ENCODE assay signal across 12 cellular contexts in the genomic region with DNA sequence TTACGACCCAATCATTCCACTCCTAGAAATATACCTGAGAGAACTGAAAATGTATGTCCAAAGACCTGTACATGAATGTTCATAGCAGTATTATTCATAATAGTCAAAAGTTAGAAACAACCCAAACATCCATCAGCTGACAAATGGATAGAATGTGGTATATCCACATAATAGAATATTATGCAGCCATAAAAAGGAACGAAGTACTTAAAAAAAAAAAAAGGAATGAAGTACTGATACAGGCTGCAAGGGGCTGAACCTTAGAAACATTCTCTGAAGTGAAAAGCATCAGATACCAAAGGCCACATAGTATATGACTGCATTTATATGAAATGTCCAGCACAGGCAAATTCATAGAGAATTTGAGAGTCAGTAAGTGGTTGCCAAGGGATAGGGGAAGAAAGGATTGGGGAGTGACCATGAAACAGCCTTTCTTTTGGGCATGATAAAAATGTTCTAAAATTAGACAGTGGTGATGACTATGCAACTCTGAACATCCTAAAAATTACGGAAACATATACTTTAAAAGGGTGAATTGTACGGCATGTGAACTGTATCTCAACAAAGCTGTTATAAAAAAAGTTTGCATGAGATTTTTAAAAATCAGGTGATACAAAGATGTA. TPM values are rescaled to one million over a fixed set of nuclear protein-coding genes. Genes with fewer than 3 reads are reported as not detected.
DNase-seq lines count a peak whose midpoint lies in the region; ATAC-seq, FAIRE-seq and TF ChIP-seq lines count a peak whose summit lies in the region.
"Had no signal": no experiment of that assay in that cellular context is flagged by ENCODE, and none has a peak within 500 bp of the region (broad histone marks: within the 10 kb centered on the region; RNA-seq: fewer than 3 reads in every experiment).

No MANE protein-coding gene starts in this region.

- H3K4me3 ChIP-seq in right lobe of liver: peak overlapping the region; percentile 11 to 91 (median 91)

- H3K27ac ChIP-seq in right lobe of liver: peak overlapping the region; percentile 88 to 95 (median 91)

- no peak for FAIRE-seq in GM12892 (lab: Jason Lieb, UNC)

- no peaks in the 10 kb centered on the region for H3K9me3 ChIP-seq in right lobe of liver
- H3K9me3 ChIP-seq: thyroid gland had no signal

- peak overlapping the region; percentile 91 for H3K4me3 Mint-ChIP-seq in HFFc6
- peak overlapping the region; percentile 90 for H3K4me3 Mint-ChIP-seq in activated CD4-positive, alpha-beta memory T cell treated with anti-CD3 and anti-CD28 coated beads, Interleukin-2, amount 10 ng/mL, durations not matched to agents 7 days and 5 days

- no peaks in the 10 kb centered on the region for H3K27me3 ChIP-seq in right lobe of liver
- H3K27me3 ChIP-seq: thyroid gland had no signal

- H3K27ac Mint-ChIP-seq in HFFc6: peak overlapping the region; percentile 89
- H3K27ac Mint-ChIP-seq in activated CD4-positive, alpha-beta memory T cell treated with anti-CD3 and anti-CD28 coated beads, Interleukin-2, amount 10 ng/mL, durations not matched to agents 7 days and 5 days: peak overlapping the region; percentile 69

- intact Hi-C loops in right lobe of liver (cut with DNase I): no loop called here

- H3K4me1 Mint-ChIP-seq in HFFc6 (ENCODE audit: low read depth): peaks cover 59% of the 10 kb centered on the region
- peaks cover 81% of the 10 kb centered on the region for H3K4me1 Mint-ChIP-seq in activated CD4-positive, alpha-beta memory T cell treated with anti-CD3 and anti-CD28 coated beads, Interleukin-2, amount 10 ng/mL, durations not matched to agents 7 days and 5 days

- H3K9me3 Mint-ChIP-seq in HFFc6: no peaks in the 10 kb centered on the region
- H3K9me3 Mint-ChIP-seq in activated CD4-positive, alpha-beta memory T cell treated with anti-CD3 and anti-CD28 coated beads, Interleukin-2, amount 10 ng/mL, durations not matched to agents 7 days and 5 days: peaks cover 2% of the 10 kb centered on the region

- CTCF ChIA-PET in activated CD4-positive, alpha-beta memory T cell treated with anti-CD3 and anti-CD28 coated beads, Interleukin-2, amount 10 ng/mL, durations not matched to agents 7 days and 5 days (lab: Charles Lee): interaction anchor here (1.3 kb wide), 1 partner anchor 45 kb away, joined by 3 read pairs; no protein-coding TSS in a partner anchor

- H3K27me3 Mint-ChIP-seq in HFFc6 (ENCODE audit: insufficient read depth): no peaks in the 10 kb centered on the region; the same call in 1 of the 2 replicates
- no peaks in the 10 kb centered on the region for H3K27me3 Mint-ChIP-seq in activated CD4-positive, alpha-beta memory T cell treated with anti-CD3 and anti-CD28 coated beads, Interleukin-2, amount 10 ng/mL, durations not matched to agents 7 days and 5 days

- no peak for TF ChIP-seq POLR2A in right lobe of liver (IDR thresholded peaks at IDR 0.05)
- TF ChIP-seq POLR2A in GM12892 (IDR thresholded peaks at IDR 0.05; ENCODE audit: low read depth, low read length): no peak

- H3K36me3 ChIP-seq in right lobe of liver: no peaks in the 10 kb centered on the region
- H3K36me3 ChIP-seq: thyroid gland had no signal

- DNase-seq in AG08396 (ENCODE audit: low spot score) (peak; percentile 21), HFFc6 (peak; percentile 38), right lobe of liver (no peak), inferior parietal cortex (ENCODE audit: extremely low spot score) (no peak), GM12892 (ENCODE audit: insufficient read length) (no peak), NCI-H146 treated with DMSO at 0.1 percent for 48 hours (lab: John Stamatoyannopoulos, UW; ENCODE audit: unreplicated experiment) (no peak)
- no peak for DNase-seq in activated CD4-positive, alpha-beta memory T cell treated with anti-CD3 and anti-CD28 coated beads, Interleukin-2, amount 10 ng/mL, durations not matched to agents 7 days and 5 days
- DNase-seq: NCI-H187 treated with DMSO at 0.1 percent for 48 hours; stimulated activated CD4-positive, alpha-beta T cell treated with anti-CD3 and anti-CD28 coated beads, Interleukin-12 subunit alpha, Interleukin-12 subunit beta, amount 100 ng/mL, for 4 hours; T-helper 9 cell; thyroid gland had no signal

- peaks cover 15% of the 10 kb centered on the region; the same call in 1 of the 2 replicates for H3K36me3 Mint-ChIP-seq in HFFc6 (ENCODE audit: low read depth)
- H3K36me3 Mint-ChIP-seq in activated CD4-positive, alpha-beta memory T cell treated with anti-CD3 and anti-CD28 coated beads, Interleukin-2, amount 10 ng/mL, durations not matched to agents 7 days and 5 days (ENCODE audit: low read depth): peaks cover 34% of the 10 kb centered on the region

- WGBS in right lobe of liver (ENCODE audit: insufficient coverage, low coverage, low lambda C conversion rate, missing lambda C conversion rate): 69% methylated on average over 3 of the region's 4 CpGs

- no peak for TF ChIP-seq CTCF in HFFc6 (IDR thresholded peaks at IDR 0.05)
- TF ChIP-seq CTCF in right lobe of liver (IDR thresholded peaks at IDR 0.05): no peak

- ATAC-seq in right lobe of liver: no peak
- ATAC-seq in HG02938 (IDR thresholded peaks at IDR 0.05; ENCODE audit: unreplicated experiment): no peak

- peaks cover 0 to 48% (median 16%) of the 10 kb centered on the region in 4 donors for H3K4me1 ChIP-seq in right lobe of liver

- POLR2A ChIA-PET in activated CD4-positive, alpha-beta memory T cell treated with anti-CD3 and anti-CD28 coated beads, Interleukin-2, amount 10 ng/mL, durations not matched to agents 7 days and 5 days (lab: Charles Lee): interaction anchor here (1.1 kb wide), 1 partner anchor 54 kb away, joined by 3 read pairs; no protein-coding TSS in a partner anchor

RNA-seq across cellular contexts. Expression of a gene that starts 1.8 kb away (rescaled TPM):
- total RNA-seq in HFFc6 (2021; fragmentation: NEBNext Ultra II Directional; extraction: Animal tissue kit (Norgen Biotek cat#: 25700)): 10 to 100 TPM; 66.8 to 75.5 (median 73.8) TPM
- total RNA-seq in activated CD4-positive, alpha-beta memory T cell treated with anti-CD3 and anti-CD28 coated beads, Interleukin-2, amount 10 ng/mL, durations not matched to agents 7 days and 5 days: 10 to 100 TPM; 55.4 to 60.8 TPM
- total RNA-seq in right lobe of liver: 100 to 1,000 TPM in 2 of 6 experiments, 10 to 100 TPM in 4; 53.2 to 117 (median 66.9) TPM
- 12.9 TPM for polyA plus RNA-seq in GM12892 (2012; ENCODE audit: missing spikeins)

RNA-seq across cellular contexts. Expression of a gene that starts 29.7 kb away (rescaled TPM):
- not detected for total RNA-seq in HFFc6 (2021; fragmentation: NEBNext Ultra II Directional; extraction: Animal tissue kit (Norgen Biotek cat#: 25700))
- 1 to 10 TPM in 1 of 2 experiments, under 1 TPM in 1; 0.65 to 1.2 TPM for total RNA-seq in activated CD4-positive, alpha-beta memory T cell treated with anti-CD3 and anti-CD28 coated beads, Interleukin-2, amount 10 ng/mL, durations not matched to agents 7 days and 5 days
- total RNA-seq in right lobe of liver: under 1 TPM in 2 of 6 experiments, not detected in 4; 0.53 to 0.59 TPM
- polyA plus RNA-seq in GM12892 (2012; ENCODE audit: missing spikeins): not detected

RNA-seq across cellular contexts. Expression of a gene that starts 33.7 kb away (rescaled TPM):
- not detected for total RNA-seq in HFFc6 (2021; fragmentation: NEBNext Ultra II Directional; extraction: Animal tissue kit (Norgen Biotek cat#: 25700))
- under 1 TPM in 1 of 2 experiments, not detected in 1; 0.48 TPM for total RNA-seq in activated CD4-positive, alpha-beta memory T cell treated with anti-CD3 and anti-CD28 coated beads, Interleukin-2, amount 10 ng/mL, durations not matched to agents 7 days and 5 days
- total RNA-seq in right lobe of liver: not detected
- not detected for polyA plus RNA-seq in GM12892 (2012; ENCODE audit: missing spikeins)
- total RNA-seq: thyroid gland had no signal

Comparison
In these comparisons a context has a peak if more than half of its experiments do, and no peak if none do; other contexts are left out.
1. DNase-seq: peak in AG08396 (single experiment) and HFFc6 (single experiment); none in activated CD4-positive, alpha-beta memory T cell treated with anti-CD3 and anti-CD28 coated beads, Interleukin-2, amount 10 ng/mL, durations not matched to agents 7 days and 5 days (single experiment), right lobe of liver (0 of 3), inferior parietal cortex (single experiment), GM12892 (single experiment) and NCI-H146 treated with DMSO at 0.1 percent for 48 hours (single experiment).